ENCODE assay signal across 6 cellular contexts in genomic region chr2:110815938-110816337, GRCh38.
"Had no signal": no experiment of that assay in that cellular context is flagged by ENCODE, and none has a peak within 500 bp of the region (broad histone marks: within the 10 kb centered on the region; RNA-seq: fewer than 3 reads in every experiment).

No MANE protein-coding gene starts in this region.

- DNase-seq: GOT3, H7 had no signal

- H3K9ac ChIP-seq: GM23248 had no signal

- H3K4me3 ChIP-seq: GM23248, HAP-1, K562 had no signal

- ATAC-seq: HCT116, K562 had no signal

- H3K36me3 ChIP-seq: HAP-1 had no signal

- H3K27ac ChIP-seq: GM23248 had no signal

- H3K9me3 ChIP-seq: HAP-1 had no signal

- H3K4me1 ChIP-seq: HAP-1 had no signal
